In the genomic region with DNA sequence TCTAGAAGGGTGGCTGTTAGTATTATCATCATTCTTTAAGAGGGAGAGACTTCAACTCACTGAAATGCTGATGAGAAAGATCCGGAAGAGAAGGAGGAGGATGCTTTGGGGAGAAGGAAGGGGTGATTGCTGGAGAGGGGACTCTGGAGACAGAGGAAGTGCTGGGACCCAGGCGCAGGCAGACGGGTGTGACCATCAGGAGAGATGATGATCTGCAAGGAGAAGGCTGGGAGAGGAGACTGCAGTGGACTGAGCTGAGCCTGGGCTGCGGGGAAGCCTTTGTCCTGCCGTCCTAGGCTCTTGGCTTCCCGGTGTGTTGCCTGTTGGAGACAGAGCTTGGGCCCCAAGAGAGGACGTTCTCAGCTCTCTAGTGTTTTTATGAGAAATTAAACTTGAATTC, we compare ENCODE assay signal across 29 cellular contexts. TPM values are rescaled to one million over a fixed set of nuclear protein-coding genes. Genes with fewer than 3 reads are reported as not detected.
"Had no signal": no experiment of that assay in that cellular context is flagged by ENCODE, and none has a peak within 500 bp of the region (broad histone marks: within the 10 kb centered on the region; RNA-seq: fewer than 3 reads in every experiment).

No MANE protein-coding gene starts in this region.

- H3K27me3 ChIP-seq: adrenal gland, ascending aorta, breast epithelium, gastrocnemius medialis, sigmoid colon had no signal

- DNase-seq: activated B cell treated with CpG ODN at 0.5 μM for 24 hours; activated CD4-positive, alpha-beta T cell treated with anti-CD3 and anti-CD28 coated beads for 36 hours; activated CD4-positive, alpha-beta T cell treated with anti-CD3 and anti-CD28 coated beads, Interleukin-2, amount 50 U/mL, for 4 hours; activated CD8-positive, alpha-beta memory T cell treated with anti-CD3 and anti-CD28 coated beads for 24 hours; activated CD8-positive, alpha-beta memory T cell treated with anti-CD3 and anti-CD28 coated beads, Interleukin-2, amount 50 U/mL, for 4 hours; activated naive CD4-positive, alpha-beta T cell; activated T-cell treated with anti-CD3 and anti-CD28 coated beads, Interleukin-2, amount 50 U/mL, for 24 hours; adrenal gland; esophagus squamous epithelium; gastrocnemius medialis; head of caudate nucleus; kidney; lower lobe of right lung; naive thymus-derived CD4-positive, alpha-beta T cell; retina; sigmoid colon; stimulated activated CD4-positive, alpha-beta T cell treated with anti-CD3 and anti-CD28 coated beads, Interleukin-15, amount 100 ng/mL, for 24 hours; stomach; T-helper 9 cell had no signal

- H3K9me3 ChIP-seq: adrenal gland, ascending aorta, breast epithelium, esophagus squamous epithelium, gastrocnemius medialis, lower lobe of right lung, sigmoid colon, stomach, suprapubic skin had no signal

- H3K36me3 ChIP-seq: adrenal gland, ascending aorta, breast epithelium, esophagus squamous epithelium, gastrocnemius medialis, lower lobe of right lung, sigmoid colon, stomach, suprapubic skin, tibial nerve had no signal

- H3K4me3 ChIP-seq: adrenal gland, ascending aorta, breast epithelium, coronary artery, esophagus squamous epithelium, gastrocnemius medialis, lower lobe of right lung, sigmoid colon, smooth muscle cell, stomach, suprapubic skin, tibial nerve had no signal

- ATAC-seq: activated CD4-positive, alpha-beta T cell treated with anti-CD3 and anti-CD28 coated beads for 36 hours; gastrocnemius medialis; lower lobe of right lung; naive thymus-derived CD4-positive, alpha-beta T cell; stimulated activated memory B cell treated with anti-CD40 and anti-IgM and Interleukin-4, amounts not matched to agents 10 μg/mL and 1 μg/mL and 100 μg/mL, for 72 hours had no signal

- H3K4me1 ChIP-seq: adrenal gland, ascending aorta had no signal

- H3K4me3 Mint-ChIP-seq: activated B cell treated with CpG ODN at 0.5 μM for 24 hours; activated CD4-positive, alpha-beta T cell treated with anti-CD3 and anti-CD28 coated beads for 36 hours; activated naive CD8-positive, alpha-beta T cell; activated T-cell treated with anti-CD3 and anti-CD28 coated beads, Interleukin-2, amount 50 U/mL, for 24 hours; central memory CD8-positive, alpha-beta T cell; naive thymus-derived CD4-positive, alpha-beta T cell; stimulated activated memory B cell treated with anti-CD40 and anti-IgM and Interleukin-4, amounts not matched to agents 10 μg/mL and 1 μg/mL and 100 μg/mL, for 72 hours had no signal

- FAIRE-seq: kidney had no signal

- H3K9me3 Mint-ChIP-seq: activated B cell treated with CpG ODN at 0.5 μM for 24 hours; activated T-cell treated with anti-CD3 and anti-CD28 coated beads, Interleukin-2, amount 50 U/mL, for 24 hours; activated T-helper 2 cell treated with anti-CD3 and anti-CD28 coated beads, Interferon-gamma antibody, Interleukin-2, Interleukin-4, amounts not matched to agents 10 μg/mL and 5 μg/mL and 100 μg/mL, durations not matched to agents 14 hours and 24 hours and 36 hours; central memory CD8-positive, alpha-beta T cell; stimulated activated memory B cell treated with anti-CD40 and anti-IgM and Interleukin-4, amounts not matched to agents 10 μg/mL and 1 μg/mL and 100 μg/mL, for 72 hours had no signal

- H3K27ac ChIP-seq: adrenal gland, ascending aorta, breast epithelium, coronary artery, esophagus squamous epithelium, gastrocnemius medialis, lower lobe of right lung, sigmoid colon, stomach, suprapubic skin, tibial nerve had no signal

- H3K4me1 Mint-ChIP-seq: central memory CD8-positive, alpha-beta T cell had no signal

- H3K4me2 ChIP-seq: smooth muscle cell had no signal

- H3K27ac Mint-ChIP-seq: activated B cell treated with CpG ODN at 0.5 μM for 24 hours; activated CD4-positive, alpha-beta T cell treated with anti-CD3 and anti-CD28 coated beads for 36 hours; activated naive CD8-positive, alpha-beta T cell; activated T-cell treated with anti-CD3 and anti-CD28 coated beads, Interleukin-2, amount 50 U/mL, for 24 hours; activated T-helper 2 cell treated with anti-CD3 and anti-CD28 coated beads, Interferon-gamma antibody, Interleukin-2, Interleukin-4, amounts not matched to agents 10 μg/mL and 5 μg/mL and 100 μg/mL, durations not matched to agents 14 hours and 24 hours and 36 hours; stimulated activated memory B cell treated with anti-CD40 and anti-IgM and Interleukin-4, amounts not matched to agents 10 μg/mL and 1 μg/mL and 100 μg/mL, for 72 hours had no signal

- H3K36me3 Mint-ChIP-seq: activated naive CD8-positive, alpha-beta T cell; naive thymus-derived CD4-positive, alpha-beta T cell; stimulated activated memory B cell treated with anti-CD40 and anti-IgM and Interleukin-4, amounts not matched to agents 10 μg/mL and 1 μg/mL and 100 μg/mL, for 72 hours had no signal

RNA-seq across cellular contexts. Expression of gene RASD2, which starts 22.6 kb away (rescaled TPM):
- total RNA-seq: activated B cell treated with CpG ODN at 0.5 μM for 24 hours; activated T-helper 2 cell treated with anti-CD3 and anti-CD28 coated beads, Interferon-gamma antibody, Interleukin-2, Interleukin-4, amounts not matched to agents 10 μg/mL and 5 μg/mL and 100 μg/mL, durations not matched to agents 14 hours and 24 hours and 36 hours had no signal
- polyA plus RNA-seq: smooth muscle cell had no signal

RNA-seq across cellular contexts. Expression of gene MB, which starts 53.9 kb away (rescaled TPM):
- total RNA-seq: activated B cell treated with CpG ODN at 0.5 μM for 24 hours; activated CD4-positive, alpha-beta T cell treated with anti-CD3 and anti-CD28 coated beads for 36 hours; ascending aorta; kidney; smooth muscle cell; tibial nerve had no signal
- polyA plus RNA-seq: naive thymus-derived CD4-positive, alpha-beta T cell had no signal
